8 cellular contexts compared by ENCODE assay signal in the genomic region with DNA sequence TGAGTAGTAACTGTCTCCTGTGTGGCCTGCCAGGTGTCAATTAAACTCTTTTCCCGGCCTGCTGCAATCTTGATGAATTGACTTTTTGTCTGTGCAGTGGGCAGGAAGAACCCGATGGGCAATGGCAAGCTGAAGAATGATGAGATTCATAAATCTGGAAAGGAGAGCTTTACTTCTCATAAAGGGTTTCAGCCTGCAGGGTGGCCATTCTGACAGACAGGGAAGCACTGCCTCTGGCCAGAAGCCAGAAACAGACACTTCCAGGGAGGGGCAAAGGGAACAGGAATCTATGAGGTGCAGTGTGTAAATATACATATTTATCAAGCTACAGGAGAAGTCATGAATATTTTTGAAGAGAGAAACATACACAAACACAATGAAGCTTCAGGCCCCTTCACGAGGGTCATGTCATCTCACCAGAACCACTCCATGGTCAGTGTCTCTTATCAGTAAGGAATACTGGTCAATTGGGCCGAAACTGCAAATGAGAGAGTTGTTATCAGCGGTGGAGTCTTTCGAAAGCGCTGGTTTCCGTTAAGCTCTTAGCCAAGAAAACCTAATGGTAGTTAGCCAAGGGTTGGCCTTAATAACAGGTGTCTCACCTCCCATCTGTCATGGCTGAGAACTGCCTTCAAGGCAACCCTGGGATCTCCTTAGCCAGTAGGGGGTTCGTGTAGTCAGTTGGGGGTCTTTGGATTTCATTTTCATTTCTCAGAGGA. TPM values are rescaled to one million over a fixed set of nuclear protein-coding genes. Genes with fewer than 3 reads are reported as not detected.
DNase-seq lines count a peak whose midpoint lies in the region; ATAC-seq, FAIRE-seq and TF ChIP-seq lines count a peak whose summit lies in the region.

No MANE protein-coding gene starts in this region.

- no peak for FAIRE-seq in A549 (lab: Jason Lieb, UNC)

- peak overlapping the region; percentile 95 for H3K4me2 ChIP-seq in A549

- no peak for ATAC-seq in A549
- ATAC-seq in left lung, result no peak
- no peak for ATAC-seq in HG02588 (IDR thresholded peaks at IDR 0.05; ENCODE audit: unreplicated experiment)

- POLR2A ChIA-PET in A549 (lab: Yijun Ruan, JAX), result interaction anchor here (0.6 to 1.8 kb wide), 2 partner anchors 36 to 63 kb away, joined by 4 to 8 read pairs; a partner anchor contains a TSS

- TF ChIP-seq POLR2A in A549 (IDR thresholded peaks at IDR 0.05; ENCODE audit: low read length) (no peak), transverse colon (IDR thresholded peaks at IDR 0.05) (no peak)

- H3K27me3 ChIP-seq in HUES6 (ENCODE audit: control insufficient read depth, insufficient read depth, low read length) (no peaks in the 10 kb centered on the region), left lung (no peaks in the 10 kb centered on the region), transverse colon (no peaks in the 10 kb centered on the region)

- H3K27ac ChIP-seq in A549 (peak overlapping the region; percentile 96 to 97), HUES6 (ENCODE audit: low read depth, low read length) (no peak overlapping the region), angular gyrus (ENCODE audit: low read depth, low read length) (peak overlapping the region; percentile 100), left lung (peak overlapping the region; percentile 100), transverse colon (peak overlapping the region; percentile 99 to 100 (median 100))

- no peak for TF ChIP-seq EP300 in A549 (IDR thresholded peaks at IDR 0.05)
- no peak for TF ChIP-seq EP300 in transverse colon (IDR thresholded peaks at IDR 0.05; ENCODE audit: low read depth)

- peak overlapping the region; percentile 74 for H3K4me3 ChIP-seq in A549
- H3K4me3 ChIP-seq in HUES6 (ENCODE audit: low read depth, low read length), result peak overlapping the region; percentile 89
- peak overlapping the region in 1 of 2 donors; percentile 96 for H3K4me3 ChIP-seq in left lung
- peak overlapping the region in 3 of 4 donors; percentile 67 to 71 (median 68) for H3K4me3 ChIP-seq in transverse colon

- DNase-seq in A549 (ENCODE audit: low read depth in 1 of 2, low spot score in 1 of 2) (no peak), left lung (peak; percentile 20 to 69), transverse colon (peak; percentile 60), EL (no peak)
- no peak for DNase-seq in activated CD4-positive, CD25-positive, alpha-beta regulatory T cell treated with anti-CD3 and anti-CD28 coated beads, Interleukin-2, amount 50 U/mL, for 72 hours

- intact Hi-C loops in left lung (cut with DNase I), result no loop called here
- intact Hi-C loops in transverse colon (cut with DNase I; ENCODE audit: low total_unique reads), result loop anchor here (5.0 kb wide), 2 partner anchors 95 to 1055 kb away; no protein-coding TSS in a partner anchor

- peak overlapping the region; percentile 77 for H3K9ac ChIP-seq in HUES6 (ENCODE audit: low read length)

- H3K36me3 ChIP-seq in HUES6 (ENCODE audit: control insufficient read depth, insufficient read depth, low read length), result peaks cover 22% of the 10 kb centered on the region
- peaks cover 0 to 24% of the 10 kb centered on the region in 2 donors for H3K36me3 ChIP-seq in left lung
- peaks cover 0 to 11% (median 5%) of the 10 kb centered on the region in 4 donors for H3K36me3 ChIP-seq in transverse colon

- no peak for TF ChIP-seq RAD21 in A549 (conservative IDR thresholded peaks at IDR 0.05 in 1 of 2, IDR thresholded peaks at IDR 0.05 in 1 of 2)

- CTCF ChIA-PET in A549 (lab: Yijun Ruan, JAX), result interaction anchor here (0.9 to 1.4 kb wide), 4 partner anchors 13 to 214 kb away, joined by 3 to 4 read pairs (median 4); no protein-coding TSS in a partner anchor

- TF ChIP-seq CTCF in A549 (IDR thresholded peaks at IDR 0.05) (no peak), left lung (IDR thresholded peaks at IDR 0.05) (no peak), transverse colon (IDR thresholded peaks at IDR 0.05) (no peak)

- WGBS in A549 (ENCODE audit: missing lambda C conversion rate), result 68% methylated on average over 9 of the region's 9 CpGs
- WGBS in transverse colon (ENCODE audit: low coverage in 1 of 2), 2 donors, result 45 to 55% methylated on average over 3 to 9 of the region's 9 CpGs

- H3K4me1 ChIP-seq in A549 (peaks cover 14% of the 10 kb centered on the region), HUES6 (ENCODE audit: control insufficient read depth, insufficient read depth, low read length) (0 out of 2 replicates have a peak, but pooled peaks cover 4% of the 10 kb centered on the region), left lung (peaks cover 7 to 47% of the 10 kb centered on the region in 2 donors), transverse colon (peaks cover 10 to 25% (median 19%) of the 10 kb centered on the region in 4 donors)

- H3K9me3 ChIP-seq in A549 (no peaks in the 10 kb centered on the region), HUES6 (ENCODE audit: control insufficient read depth, insufficient read depth, low read depth, low read length) (peaks cover 8% of the 10 kb centered on the region), left lung (no peaks in the 10 kb centered on the region), transverse colon (no peaks in the 10 kb centered on the region)

- in situ Hi-C loops in transverse colon (cut with MboI; ENCODE audit: low pct_ligation_motif_present in 1 of 4, low pct_unique_long_range_greater_than_20kb in 1 of 4, low sequenced_read_pairs in 3 of 4), result no loop called here

TF ChIP-seq in A549, 52 proteins besides CTCF, POLR2A, EP300 and RAD21:
- TF ChIP-seq, protein P1, sequence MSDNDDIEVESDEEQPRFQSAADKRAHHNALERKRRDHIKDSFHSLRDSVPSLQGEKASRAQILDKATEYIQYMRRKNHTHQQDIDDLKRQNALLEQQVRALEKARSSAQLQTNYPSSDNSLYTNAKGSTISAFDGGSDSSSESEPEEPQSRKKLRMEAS (IDR thresholded peaks at IDR 0.05), result no peak
- TF ChIP-seq, protein P2, sequence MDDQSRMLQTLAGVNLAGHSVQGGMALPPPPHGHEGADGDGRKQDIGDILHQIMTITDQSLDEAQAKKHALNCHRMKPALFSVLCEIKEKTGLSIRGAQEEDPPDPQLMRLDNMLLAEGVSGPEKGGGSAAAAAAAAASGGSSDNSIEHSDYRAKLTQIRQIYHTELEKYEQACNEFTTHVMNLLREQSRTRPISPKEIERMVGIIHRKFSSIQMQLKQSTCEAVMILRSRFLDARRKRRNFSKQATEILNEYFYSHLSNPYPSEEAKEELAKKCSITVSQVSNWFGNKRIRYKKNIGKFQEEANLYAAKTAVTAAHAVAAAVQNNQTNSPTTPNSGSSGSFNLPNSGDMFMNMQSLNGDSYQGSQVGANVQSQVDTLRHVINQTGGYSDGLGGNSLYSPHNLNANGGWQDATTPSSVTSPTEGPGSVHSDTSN (IDR thresholded peaks at IDR 0.05), result no peak
- TF ChIP-seq, protein P3, sequence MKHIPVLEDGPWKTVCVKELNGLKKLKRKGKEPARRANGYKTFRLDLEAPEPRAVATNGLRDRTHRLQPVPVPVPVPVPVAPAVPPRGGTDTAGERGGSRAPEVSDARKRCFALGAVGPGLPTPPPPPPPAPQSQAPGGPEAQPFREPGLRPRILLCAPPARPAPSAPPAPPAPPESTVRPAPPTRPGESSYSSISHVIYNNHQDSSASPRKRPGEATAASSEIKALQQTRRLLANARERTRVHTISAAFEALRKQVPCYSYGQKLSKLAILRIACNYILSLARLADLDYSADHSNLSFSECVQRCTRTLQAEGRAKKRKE (CRISPR knock-in tag; IDR thresholded peaks at IDR 0.05; ENCODE audit: low read depth), result no peak
- TF ChIP-seq JUN (IDR thresholded peaks at IDR 0.05) (no peak), MAFK (IDR thresholded peaks at IDR 0.05; ENCODE audit: partially characterized antibody) (no peak), HEYL (CRISPR knock-in tag; IDR thresholded peaks at IDR 0.05) (no peak), FOSB (CRISPR knock-in tag; IDR thresholded peaks at IDR 0.05) (no peak), NFE2L2 (conservative IDR thresholded peaks at IDR 0.05; ENCODE audit: low read length) (no peak), CHD2 (IDR thresholded peaks at IDR 0.05; ENCODE audit: low read length, partially characterized antibody) (no peak), HDAC2 (IDR thresholded peaks at IDR 0.05) (no peak), ESRRA (IDR thresholded peaks at IDR 0.05; ENCODE audit: borderline replicate concordance, low read length) (no peak)
TF ChIP-seq in A549: peak in this region for 0.

RNA-seq across cellular contexts. Expression of a gene that starts 1.3 kb away (rescaled TPM):
- polyA plus RNA-seq in A549 (2011; rRNA removed) (89.6 and 108 TPM in 2 replicates), A549 (2017; fragmentation: RNase III; extraction: RNeasy Plus Mini Kit Qiagen cat#74134 plus additional on column Dnase treatment) (38.2 to 51.2 TPM (median 45.0 TPM) in 3 replicates)
- 75.5 and 86.9 TPM in 2 replicates for polyA plus RNA-seq in A549 (2012; cell fraction: cytosol; rRNA removed)
- 56.9 and 86.5 TPM in 2 replicates for polyA plus RNA-seq in A549 (2012; cell fraction: nucleus; rRNA removed)
- polyA minus RNA-seq in A549 (2011; rRNA and poly(A)+ RNA removed), result 43.0 and 48.3 TPM in 2 replicates
- total RNA-seq in left lung (10 to 100 TPM; 38.9 to 52.4 TPM), transverse colon (100 to 1,000 TPM in 1 of 4 donors, 10 to 100 TPM in 3; 44.1 to 133 (median 61.1) TPM)

RNA-seq across cellular contexts. Expression of a gene that starts 6.7 kb away (rescaled TPM):
- polyA plus RNA-seq in A549 (2011; rRNA removed), result 68.6 and 81.8 TPM in 2 replicates
- 103 and 118 TPM in 2 replicates for polyA plus RNA-seq in A549 (2012; cell fraction: cytosol; rRNA removed)
- 189 and 277 TPM in 2 replicates for polyA plus RNA-seq in A549 (2012; cell fraction: nucleus; rRNA removed)
- polyA plus RNA-seq in A549 (2017; fragmentation: RNase III; extraction: RNeasy Plus Mini Kit Qiagen cat#74134 plus additional on column Dnase treatment), result 74.3 to 89.8 TPM (median 86.5 TPM) in 3 replicates
- 63.4 and 73.2 TPM in 2 replicates for polyA minus RNA-seq in A549 (2011; rRNA and poly(A)+ RNA removed)
- total RNA-seq in left lung, result 100 to 1,000 TPM in 1 of 2 donors, 10 to 100 TPM in 1; 90.2 to 116 TPM
- total RNA-seq in transverse colon, result 100 to 1,000 TPM in 2 of 4 donors, 10 to 100 TPM in 2; 46.2 to 212 (median 86.2) TPM

RNA-seq across cellular contexts. Expression of a gene that starts 38.8 kb away (rescaled TPM):
- 14.9 and 15.2 TPM in 2 replicates for polyA plus RNA-seq in A549 (2011; rRNA removed)
- 25.1 and 30.2 TPM in 2 replicates for polyA plus RNA-seq in A549 (2012; cell fraction: cytosol; rRNA removed)
- 34.1 and 40.7 TPM in 2 replicates for polyA plus RNA-seq in A549 (2012; cell fraction: nucleus; rRNA removed)
- polyA plus RNA-seq in A549 (2017; fragmentation: RNase III; extraction: RNeasy Plus Mini Kit Qiagen cat#74134 plus additional on column Dnase treatment), result 19.8 to 21.9 TPM (median 20.8 TPM) in 3 replicates
- 18.8 and 27.1 TPM in 2 replicates for polyA minus RNA-seq in A549 (2011; rRNA and poly(A)+ RNA removed)
- 10 to 100 TPM; 31.0 to 37.9 TPM for total RNA-seq in left lung
- total RNA-seq in transverse colon, result 10 to 100 TPM in 3 of 4 donors, 1 to 10 TPM in 1; 7.9 to 27.5 (median 25.9) TPM

RNA-seq across cellular contexts. Expression of a gene that starts 39.1 kb away (rescaled TPM):
- polyA plus RNA-seq in A549 (2011; rRNA removed) (18.0 and 18.4 TPM in 2 replicates), A549 (2017; fragmentation: RNase III; extraction: RNeasy Plus Mini Kit Qiagen cat#74134 plus additional on column Dnase treatment) (15.9 to 21.4 TPM (median 19.5 TPM) in 3 replicates)
- polyA plus RNA-seq in A549 (2012; cell fraction: cytosol; rRNA removed), result 16.4 and 22.2 TPM in 2 replicates
- polyA plus RNA-seq in A549 (2012; cell fraction: nucleus; rRNA removed), result 121 and 156 TPM in 2 replicates
- polyA minus RNA-seq in A549 (2011; rRNA and poly(A)+ RNA removed), result 15.9 and 16.2 TPM in 2 replicates
- total RNA-seq in left lung (10 to 100 TPM; 28.6 to 34.7 TPM), transverse colon (100 to 1,000 TPM in 2 of 4 donors, 10 to 100 TPM in 2; 45.5 to 258 (median 102) TPM)

Comparison
In these comparisons a context has a peak if more than half of its experiments do, and no peak if none do; other contexts are left out.
1. DNase-seq: peak in left lung (2 of 2) and transverse colon (single experiment); none in A549 (0 of 2), activated CD4-positive, CD25-positive, alpha-beta regulatory T cell treated with anti-CD3 and anti-CD28 coated beads, Interleukin-2, amount 50 U/mL, for 72 hours (single experiment) and EL (single experiment).